8 cellular contexts compared by ENCODE assay signal in the genomic region with DNA sequence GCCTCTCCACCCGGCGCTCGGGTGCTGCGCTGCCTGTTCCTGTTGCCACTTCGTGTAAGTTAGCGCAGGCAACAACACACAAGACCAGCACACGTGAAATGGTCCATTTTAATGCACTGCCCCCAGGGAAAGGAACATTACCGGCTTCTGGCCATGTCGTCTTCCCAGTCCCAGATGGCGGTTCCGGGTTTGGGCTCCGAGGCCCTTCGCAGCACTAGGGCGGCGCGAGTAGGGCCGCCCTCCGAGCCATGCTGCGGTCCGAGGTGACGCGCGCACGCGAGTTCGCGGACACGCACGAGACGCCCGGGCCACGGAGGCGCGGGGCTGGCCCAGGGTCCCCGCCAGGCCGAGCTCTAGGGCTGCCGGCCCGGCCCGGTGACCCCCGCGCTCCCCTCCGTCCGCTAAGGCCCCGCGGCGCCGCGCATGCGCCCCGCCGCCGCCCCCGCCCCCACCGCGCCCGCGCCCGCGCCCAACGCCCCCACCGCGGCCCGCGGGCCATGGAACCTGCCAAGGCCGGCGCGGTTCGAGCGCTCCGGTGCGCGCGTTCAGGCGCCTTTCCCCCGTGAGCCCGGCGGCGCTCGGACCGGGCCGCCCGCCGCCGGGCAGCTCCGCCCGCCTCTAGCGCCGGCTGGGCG. TPM values are rescaled to one million over a fixed set of nuclear protein-coding genes. Genes with fewer than 3 reads are reported as not detected.
DNase-seq lines count a peak whose midpoint lies in the region; ATAC-seq and TF ChIP-seq lines count a peak whose summit lies in the region.

No MANE protein-coding gene starts in this region.

- peak overlapping the region; percentile 91 for H3K4me2 ChIP-seq in smooth muscle cell

- H3K9me3 Mint-ChIP-seq in MCF 10A (ENCODE audit: unreplicated experiment) (no peaks in the 10 kb centered on the region), immature natural killer cell (no peaks in the 10 kb centered on the region)

- intact Hi-C loops in MCF 10A (cut with micrococcal nuclease), result no loop called here

- H3K27ac ChIP-seq in KOPT-K1 (ENCODE audit: low read depth, low read length, poor library complexity, severe bottlenecking) (peak overlapping the region; percentile 96), smooth muscle cell (ENCODE audit: low read depth) (peak overlapping the region; percentile 78)

- TF ChIP-seq CTCF in MCF 10A (IDR thresholded peaks at IDR 0.05; ENCODE audit: unreplicated experiment), result no peak
- no peak for TF ChIP-seq CTCF in smooth muscle cell (IDR thresholded peaks at IDR 0.05; ENCODE audit: borderline replicate concordance, insufficient read depth, poor library complexity, severe bottlenecking)

- no peaks in the 10 kb centered on the region for H3K27me3 ChIP-seq in smooth muscle cell (ENCODE audit: low read depth)

- POLR2A ChIA-PET in MCF 10A (lab: Yijun Ruan, JAX), result interaction anchor here (0.7 to 5.9 kb wide), 8 partner anchors 10 to 307 kb away, joined by 3 to 65 read pairs (median 4); no protein-coding TSS in a partner anchor

- CTCF ChIA-PET in MCF 10A (lab: Yijun Ruan, JAX), result interaction anchor here (0.6 to 6.3 kb wide), 3 partner anchors 19 to 162 kb away, joined by 3 to 95 read pairs (median 5); no protein-coding TSS in a partner anchor

- no peaks in the 10 kb centered on the region for H3F3A ChIP-seq in smooth muscle cell (ENCODE audit: low read depth)

- H3K36me3 ChIP-seq in KOPT-K1 (ENCODE audit: insufficient read depth, low read length) (peaks cover 19% of the 10 kb centered on the region; the same call in 1 of the 2 replicates), smooth muscle cell (ENCODE audit: low read depth) (no peaks in the 10 kb centered on the region)

- H4K20me1 ChIP-seq in smooth muscle cell (ENCODE audit: low read depth), result peaks cover 34% of the 10 kb centered on the region

- H3K4me1 ChIP-seq in smooth muscle cell (ENCODE audit: low read depth), result peaks cover 15% of the 10 kb centered on the region

- peak overlapping the region; percentile 91 for H2AFZ ChIP-seq in smooth muscle cell (ENCODE audit: low read depth)

- H3K79me2 ChIP-seq in smooth muscle cell (ENCODE audit: low read depth), result peaks cover 79% of the 10 kb centered on the region

- H3K9ac ChIP-seq in smooth muscle cell (ENCODE audit: low read depth), result peak overlapping the region; percentile 91

- H3K27ac Mint-ChIP-seq in MCF 10A (ENCODE audit: low read depth, unreplicated experiment) (peak overlapping the region; percentile 57), immature natural killer cell (peak overlapping the region; percentile 75 to 97 (median 95))

- peak overlapping the region; percentile 71 for H3K4me3 Mint-ChIP-seq in MCF 10A (ENCODE audit: unreplicated experiment)
- H3K4me3 Mint-ChIP-seq in immature natural killer cell, result peak overlapping the region; percentile 86 to 96 (median 92)

- H3K4me3 ChIP-seq in smooth muscle cell, result peak overlapping the region; percentile 99

- peak; percentile 41 for ATAC-seq in GM21737 (IDR thresholded peaks at IDR 0.05; ENCODE audit: unreplicated experiment)

- BruUV-seq in MCF 10A (replicated peaks; lab: Mats Ljungman, UMichigan), result TSS peak; percentile 47

- H3K27me3 Mint-ChIP-seq in MCF 10A (ENCODE audit: insufficient read depth, unreplicated experiment) (no peaks in the 10 kb centered on the region), immature natural killer cell (ENCODE audit: low read depth in 3 of 3) (peaks cover 11 to 29% (median 24%) of the 10 kb centered on the region in 3 donors)

- H3K36me3 Mint-ChIP-seq in MCF 10A (ENCODE audit: insufficient read depth, unreplicated experiment) (peaks cover 19% of the 10 kb centered on the region), immature natural killer cell (no peaks in the 10 kb centered on the region)

- no peaks in the 10 kb centered on the region for H3K9me3 ChIP-seq in KOPT-K1 (ENCODE audit: insufficient read depth, low read length, poor library complexity, severe bottlenecking)
- H3K9me3 ChIP-seq in smooth muscle cell (replicated peaks; ENCODE audit: low read depth), result no peaks in the 10 kb centered on the region

- under 1% methylated on average over 33 of the region's 89 CpGs for WGBS in smooth muscle cell (ENCODE audit: low lambda C conversion rate)

- H3K4me1 Mint-ChIP-seq in MCF 10A (ENCODE audit: insufficient read depth, unreplicated experiment) (peaks cover 17% of the 10 kb centered on the region), immature natural killer cell (peaks cover 41 to 64% of the 10 kb centered on the region in 2 donors)

- DNase-seq in GF-D8 (lab: John Stamatoyannopoulos, UW) (peak; percentile 35), UCSD-AML1 (lab: John Stamatoyannopoulos, UW; ENCODE audit: unreplicated experiment) (peak; percentile 70), MCF 10A (ENCODE audit: unreplicated experiment) (peak; percentile 55), immature natural killer cell (peak; percentile 76 to 81 (median 81)), smooth muscle cell (lab: John Stamatoyannopoulos, UW; ENCODE audit: unreplicated experiment) (peak; percentile 41), SHP77 treated with DMSO at 0.1 percent for 48 hours (lab: John Stamatoyannopoulos, UW) (no peak)

RNA-seq across cellular contexts. Expression of a gene that starts 0.4 kb away (rescaled TPM):
- 15.3 and 16.1 TPM in 2 replicates for total RNA-seq in MCF 10A (2022)
- polyA plus RNA-seq in immature natural killer cell, result 10 to 100 TPM in 1 of 3 donors, 1 to 10 TPM in 2; 2.2 to 11.5 (median 3.4) TPM
- 6.2 and 6.8 TPM in 2 replicates for total RNA-seq in smooth muscle cell
- polyA plus RNA-seq in smooth muscle cell, result 4.1 and 5.5 TPM in 2 replicates
